ENCODE assay signal across 8 cellular contexts in the genomic region with DNA sequence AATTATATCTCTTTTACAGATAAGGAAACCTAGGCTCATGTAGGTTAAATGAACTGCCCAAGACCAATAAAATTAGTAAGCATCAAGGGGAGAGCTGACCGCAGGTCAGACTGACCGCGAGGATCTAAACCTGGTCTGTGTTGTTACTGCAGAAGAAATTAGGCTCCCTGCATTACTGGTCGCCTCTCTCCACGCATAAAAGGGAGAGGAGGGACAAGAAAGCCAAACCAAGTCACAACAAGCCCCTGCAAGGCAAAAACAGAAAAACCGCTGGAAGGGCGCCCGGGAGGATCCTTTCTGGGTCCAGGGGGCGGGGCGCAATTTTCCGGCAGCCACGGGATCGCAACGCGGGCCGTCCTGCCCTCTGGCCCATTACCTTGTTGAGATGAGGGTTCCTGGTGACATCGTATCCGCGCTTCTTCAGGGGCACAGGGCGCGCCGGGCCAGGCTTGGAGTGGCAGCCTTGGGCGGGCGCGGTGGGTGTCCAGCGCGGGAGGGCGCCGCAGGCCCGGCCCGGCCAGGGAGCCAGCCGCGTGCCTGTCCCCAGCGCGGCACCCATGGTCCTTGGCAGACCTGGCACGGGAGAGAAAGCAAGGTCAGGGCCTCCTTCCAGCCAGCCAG. TPM values are rescaled to one million over a fixed set of nuclear protein-coding genes. Genes with fewer than 3 reads are reported as not detected.
DNase-seq lines count a peak whose midpoint lies in the region; ATAC-seq and TF ChIP-seq lines count a peak whose summit lies in the region.

No MANE protein-coding gene starts in this region.

- H3K27me3 ChIP-seq in BJ (ENCODE audit: control insufficient read depth, insufficient read depth, low read length) (no peaks in the 10 kb centered on the region), NT2/D1 (ENCODE audit: insufficient read depth, insufficient read length) (peaks cover 66% of the 10 kb centered on the region)

- H3K9ac ChIP-seq in NT2/D1 (ENCODE audit: insufficient read length, low read depth) = peak overlapping the region; percentile 61

- H3K27me3 Mint-ChIP-seq in chondrocyte (ENCODE audit: low read depth) = no peaks in the 10 kb centered on the region

- CTCF ChIA-PET in BJ (lab: Yijun Ruan, JAX) = interaction anchor here (0.8 to 3.0 kb wide), 6 partner anchors 10 to 141 kb away, joined by 3 to 9 read pairs (median 4); no protein-coding TSS in a partner anchor

- H3K36me3 Mint-ChIP-seq in chondrocyte (ENCODE audit: low read depth) = peaks cover 4% of the 10 kb centered on the region

- ATAC-seq in GM19351 (IDR thresholded peaks at IDR 0.05; ENCODE audit: unreplicated experiment) (peak; percentile 24), GM21367 (IDR thresholded peaks at IDR 0.05; ENCODE audit: unreplicated experiment) (no peak), GM21447 (IDR thresholded peaks at IDR 0.05; ENCODE audit: unreplicated experiment) (no peak)

- no peaks in the 10 kb centered on the region for H3K9me3 Mint-ChIP-seq in chondrocyte (ENCODE audit: low read depth)

- H3K27ac Mint-ChIP-seq in chondrocyte (ENCODE audit: unreplicated experiment) = peak overlapping the region; percentile 69

- peak overlapping the region; percentile 69 for H3K4me3 Mint-ChIP-seq in chondrocyte (ENCODE audit: unreplicated experiment)

- no peak for DNase-seq in BJ (ENCODE audit: low read depth)
- DNase-seq in NT2/D1 (ENCODE audit: low read depth, low spot score) = no peak
- no peak for DNase-seq in chondrocyte (ENCODE audit: low spot score)
- peak; percentile 61 for DNase-seq in left kidney (ENCODE audit: low read depth, low spot score)
- DNase-seq in stimulated activated CD4-positive, alpha-beta T cell treated with anti-CD3 and anti-CD28 coated beads, Interleukin-4, amount 100 ng/mL, for 4 hours = peak; percentile 4 to 16

- no peaks in the 10 kb centered on the region for H3K4me1 ChIP-seq in NT2/D1 (ENCODE audit: insufficient read depth, insufficient read length)

- no peaks in the 10 kb centered on the region for H3K36me3 ChIP-seq in BJ (ENCODE audit: control insufficient read depth, insufficient read depth, low read length)
- no peaks in the 10 kb centered on the region for H3K36me3 ChIP-seq in NT2/D1 (ENCODE audit: insufficient read depth, insufficient read length, low read length)

- H3K4me1 Mint-ChIP-seq in chondrocyte (ENCODE audit: low read depth) = peaks cover 54% of the 10 kb centered on the region

- H3K4me3 ChIP-seq in BJ (ENCODE audit: low read depth, low read length) (peak overlapping the region; percentile 54), NT2/D1 (ENCODE audit: insufficient read length, low read depth) (peak overlapping the region; percentile 53)

- POLR2A ChIA-PET in BJ (lab: Charles Lee) = no interaction called here

- H3K9me3 ChIP-seq in NT2/D1 (ENCODE audit: insufficient read depth, low read length) = no peaks in the 10 kb centered on the region

- no peak for TF ChIP-seq CTCF in BJ (IDR thresholded peaks at IDR 0.05; ENCODE audit: insufficient read depth, low read depth, low read length)
- peak; percentile 46 for TF ChIP-seq CTCF in chondrocyte (IDR thresholded peaks at IDR 0.05)

RNA-seq across cellular contexts. Expression of a gene that starts 0.9 kb away (rescaled TPM):
- 9.7 and 15.8 TPM in 2 replicates for polyA plus RNA-seq in BJ (2011; rRNA removed)
- polyA minus RNA-seq in BJ (2011; rRNA and poly(A)+ RNA removed) = 18.0 and 37.1 TPM in 2 replicates
- total RNA-seq in chondrocyte = 10.8 to 14.6 TPM (median 14.2 TPM) in 3 replicates

Comparison
In these comparisons a context has a peak if more than half of its experiments do, and no peak if none do; other contexts are left out.
1. DNase-seq: peak in left kidney (single experiment) and stimulated activated CD4-positive, alpha-beta T cell treated with anti-CD3 and anti-CD28 coated beads, Interleukin-4, amount 100 ng/mL, for 4 hours (2 of 2); none in BJ (single experiment), NT2/D1 (single experiment) and chondrocyte (single experiment).